23 cellular contexts compared by ENCODE assay signal in genomic region chr10:118209215-118209614, GRCh38.
A peak's percentile ranks its signal among the peaks of the same experiment; 100 is the strongest.
DNase-seq lines count a peak whose midpoint lies in the region; ATAC-seq lines count a peak whose summit lies in the region.
"Had no signal": no experiment of that assay in that cellular context is flagged by ENCODE, and none has a peak within 500 bp of the region (broad histone marks: within the 10 kb centered on the region; RNA-seq: fewer than 3 reads in every experiment).

No MANE protein-coding gene starts in this region.

- no peaks in the 10 kb centered on the region for H3K4me1 Mint-ChIP-seq in effector memory CD8-positive, alpha-beta T cell (ENCODE audit: low read depth in 2 of 2)

- no peak overlapping the region for H3K27ac Mint-ChIP-seq in effector memory CD8-positive, alpha-beta T cell
- H3K27ac Mint-ChIP-seq: activated naive CD8-positive, alpha-beta T cell; T-helper 1 cell treated with Interleukin-12 subunit alpha and Interleukin-12 subunit beta and Interleukin-4 antibody, amounts not matched to agents 30 μg/mL and 1 μg/mL, for 36 hours had no signal

- in situ Hi-C loops in SK-MEL-5 (cut with HindIII; ENCODE audit: low pct_unique_long_range_greater_than_20kb, low sequenced_read_pairs) = no loop called here

- H3K36me3 Mint-ChIP-seq in effector memory CD8-positive, alpha-beta T cell (ENCODE audit: insufficient read depth) = no peaks in the 10 kb centered on the region
- H3K36me3 Mint-ChIP-seq: activated naive CD8-positive, alpha-beta T cell had no signal

- ATAC-seq in effector memory CD8-positive, alpha-beta T cell (replicated peaks) = no peak
- no peak for ATAC-seq in HG02571 (IDR thresholded peaks at IDR 0.05; ENCODE audit: unreplicated experiment)
- no peak for ATAC-seq in stimulated activated naive CD8-positive, alpha-beta T cell treated with anti-CD3 and anti-CD28 coated beads, Interleukin-15, Interleukin-2, amounts not matched to agents 100 U/mL and 50 U/mL, for 24 hours
- ATAC-seq: gastroesophageal sphincter, upper lobe of right lung had no signal

- intact Hi-C loops in head of caudate nucleus (cut with DNase I) = no loop called here

- H3K4me3 Mint-ChIP-seq in effector memory CD8-positive, alpha-beta T cell = no peak overlapping the region
- H3K4me3 Mint-ChIP-seq: activated naive CD8-positive, alpha-beta T cell; T-helper 1 cell treated with Interleukin-12 subunit alpha and Interleukin-12 subunit beta and Interleukin-4 antibody, amounts not matched to agents 30 μg/mL and 1 μg/mL, for 36 hours had no signal

- DNase-seq in ELF-1 (ENCODE audit: low read depth, low spot score) (peak; percentile 23), SK-MEL-5 (ENCODE audit: low read depth, low spot score) (peak; percentile 88), head of caudate nucleus (peak in 39 of 42 donors; percentile 10 to 79 (median 47)), nucleus accumbens (lab: John Stamatoyannopoulos, UW) (peak in 41 of 56 donors; percentile 1 to 69 (median 31))
- no peak for DNase-seq in effector memory CD8-positive, alpha-beta T cell
- no peak for DNase-seq in stimulated activated CD4-positive, alpha-beta T cell treated with anti-CD3 and anti-CD28 coated beads, Interleukin-1b, Interleukin-23, amount 100 ng/mL, for 48 hours
- no peak for DNase-seq in stimulated activated naive CD8-positive, alpha-beta T cell treated with anti-CD3 and anti-CD28 coated beads, Interleukin-15, Interleukin-2, amounts not matched to agents 100 U/mL and 50 U/mL, for 24 hours
- DNase-seq: ACHN; activated T-cell treated with anti-CD3 and anti-CD28 coated beads for 4 hours; Calu3; cortex of kidney; KG1; kidney glomerular epithelial cell; MM.1S; NCI-H1417 treated with DMSO at 0.1 percent for 48 hours; NCI-H2107; RPMI8226; stimulated activated CD4-positive, alpha-beta T cell treated with anti-CD3 and anti-CD28 coated beads, Interleukin-2, amount 100 ng/mL, for 48 hours; upper lobe of right lung had no signal

- H3K27me3 Mint-ChIP-seq in effector memory CD8-positive, alpha-beta T cell = peaks cover 23 to 26% of the 10 kb centered on the region in 2 donors

- H3K9me3 Mint-ChIP-seq in effector memory CD8-positive, alpha-beta T cell = no peaks in the 10 kb centered on the region
- H3K9me3 Mint-ChIP-seq: T-helper 1 cell treated with Interleukin-12 subunit alpha and Interleukin-12 subunit beta and Interleukin-4 antibody, amounts not matched to agents 30 μg/mL and 1 μg/mL, for 36 hours had no signal

Comparison
In these comparisons a context has a peak if more than half of its experiments do, and no peak if none do; other contexts are left out.
1. DNase-seq: peak in ELF-1 (single experiment), SK-MEL-5 (single experiment), head of caudate nucleus (39 of 42) and nucleus accumbens (41 of 56); none in effector memory CD8-positive, alpha-beta T cell (0 of 3), stimulated activated CD4-positive, alpha-beta T cell treated with anti-CD3 and anti-CD28 coated beads, Interleukin-1b, Interleukin-23, amount 100 ng/mL, for 48 hours (single experiment) and stimulated activated naive CD8-positive, alpha-beta T cell treated with anti-CD3 and anti-CD28 coated beads, Interleukin-15, Interleukin-2, amounts not matched to agents 100 U/mL and 50 U/mL, for 24 hours (single experiment).